ENCODE assay signal across 21 cellular contexts in the genomic region with DNA sequence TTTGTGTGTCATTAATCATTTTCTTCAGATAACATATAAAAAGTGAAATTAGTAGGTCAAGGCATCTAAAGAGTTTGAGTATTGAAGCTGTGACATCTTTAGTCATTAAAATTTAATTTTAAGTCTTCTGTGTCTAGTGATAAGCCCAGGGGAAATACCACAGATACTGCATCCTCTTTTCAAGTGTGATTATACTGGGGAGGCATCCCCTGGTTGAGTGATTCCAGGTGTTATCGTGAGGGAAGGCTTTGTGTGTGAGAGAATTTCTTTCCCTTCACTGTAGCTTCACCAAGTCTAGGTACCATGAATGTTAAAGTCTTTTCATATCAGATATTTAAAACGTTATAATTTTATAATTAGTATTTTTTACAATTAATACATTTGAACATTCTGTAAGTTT.
"Had no signal": no experiment of that assay in that cellular context is flagged by ENCODE, and none has a peak within 500 bp of the region (broad histone marks: within the 10 kb centered on the region; RNA-seq: fewer than 3 reads in every experiment).

No MANE protein-coding gene starts in this region.

- H3K9me3 ChIP-seq: adrenal gland had no signal

- H3K27ac ChIP-seq: adrenal gland had no signal

- H3K4me3 ChIP-seq: adrenal gland had no signal

- H3K4me3 Mint-ChIP-seq: activated CD8-positive, alpha-beta T cell treated with anti-CD3 and anti-CD28 coated beads, Interleukin-2, amount 10 ng/mL, durations not matched to agents 7 days and 5 days; activated naive CD8-positive, alpha-beta T cell treated with anti-CD3 and anti-CD28 coated beads, Interleukin-2, amount 10 ng/mL, durations not matched to agents 7 days and 5 days; T-helper 17 cell had no signal

- H3K36me3 Mint-ChIP-seq: activated naive CD8-positive, alpha-beta T cell treated with anti-CD3 and anti-CD28 coated beads, Interleukin-2, amount 10 ng/mL, durations not matched to agents 7 days and 5 days had no signal

- H3K27me3 ChIP-seq: adrenal gland had no signal

- DNase-seq: activated CD4-positive, alpha-beta T cell treated with anti-CD3 and anti-CD28 coated beads for 48 hours; activated CD4-positive, alpha-beta T cell treated with anti-CD3 and anti-CD28 coated beads, Interleukin-2, amount 50 U/mL, for 4 hours; activated CD8-positive, alpha-beta memory T cell treated with anti-CD3 and anti-CD28 coated beads, Interleukin-2, amount 50 U/mL, for 48 hours; activated CD8-positive, alpha-beta T cell treated with anti-CD3 and anti-CD28 coated beads, Interleukin-2, amount 10 ng/mL, durations not matched to agents 7 days and 5 days; activated naive CD4-positive, alpha-beta T cell treated with anti-CD3 and anti-CD28 coated beads, Interleukin-2, amount 50 U/mL, for 16 hours; activated naive CD8-positive, alpha-beta T cell treated with anti-CD3 and anti-CD28 coated beads, Interleukin-2, amount 10 ng/mL, durations not matched to agents 7 days and 5 days; activated T-cell treated with anti-CD3 and anti-CD28 coated beads, Interleukin-2, amount 50 U/mL, for 1 hour; adrenal gland; anterior cingulate cortex; cerebellar nuclear complex; NCI-H1092; NCI-H1417; NCI-H1694; NCI-H2029; NCI-H446; NCI-H524; PC-3; SHP77 treated with DMSO at 0.1 percent for 48 hours; T-helper 17 cell; T-helper 9 cell had no signal

- H3K4me1 ChIP-seq: adrenal gland had no signal

- ATAC-seq: activated CD4-positive, CD25-positive, alpha-beta regulatory T cell treated with anti-CD3 and anti-CD28 coated beads, Interleukin-2, amount 50 U/mL, for 24 hours; activated CD8-positive, alpha-beta T cell treated with anti-CD3 and anti-CD28 coated beads, Interleukin-2, amount 10 ng/mL, durations not matched to agents 7 days and 5 days; PC-3; T-helper 17 cell had no signal

- H3K4me1 Mint-ChIP-seq: activated naive CD8-positive, alpha-beta T cell treated with anti-CD3 and anti-CD28 coated beads, Interleukin-2, amount 10 ng/mL, durations not matched to agents 7 days and 5 days; T-helper 17 cell had no signal

- H3K27ac Mint-ChIP-seq: activated CD8-positive, alpha-beta T cell treated with anti-CD3 and anti-CD28 coated beads, Interleukin-2, amount 10 ng/mL, durations not matched to agents 7 days and 5 days; activated naive CD8-positive, alpha-beta T cell treated with anti-CD3 and anti-CD28 coated beads, Interleukin-2, amount 10 ng/mL, durations not matched to agents 7 days and 5 days; T-helper 17 cell had no signal

- H3K36me3 ChIP-seq: adrenal gland had no signal
